27 cellular contexts compared by ENCODE assay signal in genomic region chr22:45870011-45870410, GRCh38.
"Had no signal": no experiment of that assay in that cellular context is flagged by ENCODE, and none has a peak within 500 bp of the region (broad histone marks: within the 10 kb centered on the region; RNA-seq: fewer than 3 reads in every experiment).

No MANE protein-coding gene starts in this region.

- H3K4me3 Mint-ChIP-seq: naive thymus-derived CD4-positive, alpha-beta T cell; natural killer cell; nephron; stimulated activated effector memory CD8-positive, alpha-beta T cell treated with anti-CD3 and anti-CD28 coated beads, Interleukin-12 subunit alpha, Interleukin-12 subunit beta, amount 100 ng/mL, for 72 hours; stimulated activated naive B cell treated with anti-CD40 and anti-IgM and Interleukin-4, amounts not matched to agents 10 μg/mL and 1 μg/mL and 100 μg/mL, for 72 hours; stimulated activated naive CD8-positive, alpha-beta T cell treated with anti-CD3 and anti-CD28 coated beads, Interleukin-15, Interleukin-2, amounts not matched to agents 100 ng/mL and 50 ng/mL, for 24 hours; type B pancreatic cell had no signal

- H3K27ac ChIP-seq: neural progenitor cell, pancreas, prostate gland, right lobe of liver, sigmoid colon, suprapubic skin, testis, tibial artery, transverse colon, upper lobe of right lung, uterus had no signal

- H3K36me3 ChIP-seq: neural progenitor cell, pancreas, prostate gland, right lobe of liver, sigmoid colon, suprapubic skin, tibial artery, transverse colon, upper lobe of right lung, uterus had no signal

- DNase-seq: naive thymus-derived CD4-positive, alpha-beta T cell; occipital lobe; retina; right cardiac atrium; right lobe of liver; sigmoid colon; small intestine; stimulated activated CD4-positive, alpha-beta T cell treated with anti-CD3 and anti-CD28 coated beads, Interleukin-15, amount 100 ng/mL, for 24 hours; stimulated activated CD4-positive, alpha-beta T cell treated with anti-CD3 and anti-CD28 coated beads, Interleukin-2, amount 100 ng/mL, for 48 hours; stimulated activated CD4-positive, alpha-beta T cell treated with anti-CD3 and anti-CD28 coated beads, Interleukin-4, amount 100 ng/mL, for 24 hours; stimulated activated naive B cell treated with anti-CD40 and anti-IgM and Interleukin-4, amounts not matched to agents 10 μg/mL and 1 μg/mL and 100 μg/mL, for 72 hours; stimulated activated naive CD4-positive, alpha-beta T cell treated with Interleukin-2 at 50 U/mL for 16 hours; substantia nigra; testis; transverse colon; upper lobe of right lung; uterus had no signal

- H3K27me3 ChIP-seq: pancreas, right lobe of liver, testis, uterus had no signal

- H3K27ac Mint-ChIP-seq: naive thymus-derived CD4-positive, alpha-beta T cell; natural killer cell; nephron; neural progenitor cell; stimulated activated effector memory CD8-positive, alpha-beta T cell treated with anti-CD3 and anti-CD28 coated beads, Interleukin-12 subunit alpha, Interleukin-12 subunit beta, amount 100 ng/mL, for 72 hours; stimulated activated naive B cell treated with anti-CD40 and anti-IgM and Interleukin-4, amounts not matched to agents 10 μg/mL and 1 μg/mL and 100 μg/mL, for 72 hours; stimulated activated naive CD8-positive, alpha-beta T cell treated with anti-CD3 and anti-CD28 coated beads, Interleukin-15, Interleukin-2, amounts not matched to agents 100 ng/mL and 50 ng/mL, for 24 hours; type B pancreatic cell had no signal

- ATAC-seq: naive thymus-derived CD4-positive, alpha-beta T cell; natural killer cell; pancreas; right cardiac atrium; right lobe of liver; stimulated activated effector memory CD8-positive, alpha-beta T cell treated with anti-CD3 and anti-CD28 coated beads, Interleukin-12 subunit alpha, Interleukin-12 subunit beta, amount 100 ng/mL, for 72 hours; stimulated activated naive B cell treated with anti-CD40 and anti-IgM and Interleukin-4, amounts not matched to agents 10 μg/mL and 1 μg/mL and 100 μg/mL, for 72 hours; upper lobe of right lung had no signal

- H3K36me3 Mint-ChIP-seq: natural killer cell had no signal

- H3K4me1 ChIP-seq: pancreas had no signal

- H3K9me3 ChIP-seq: pancreas, prostate gland, testis had no signal

- H3K4me3 ChIP-seq: neural progenitor cell, pancreas, prostate gland, right lobe of liver, sigmoid colon, suprapubic skin, testis, tibial artery, transverse colon, upper lobe of right lung, uterus had no signal
